In genomic region chr15:89845305-89845893, GRCh38 we compare ENCODE assay signal across 12 cellular contexts. TPM values are rescaled to one million over a fixed set of nuclear protein-coding genes. Genes with fewer than 3 reads are reported as not detected.
DNase-seq lines count a peak whose midpoint lies in the region; ATAC-seq and TF ChIP-seq lines count a peak whose summit lies in the region.
"Had no signal": no experiment of that assay in that cellular context is flagged by ENCODE, and none has a peak within 500 bp of the region (broad histone marks: within the 10 kb centered on the region; RNA-seq: fewer than 3 reads in every experiment).

No MANE protein-coding gene starts in this region.

- H3K27me3 ChIP-seq in MM.1S (replicated peaks; ENCODE audit: insufficient read depth, low read length) = no peaks in the 10 kb centered on the region

- peak overlapping the region; percentile 92 for H3K27ac Mint-ChIP-seq in chondrocyte (ENCODE audit: unreplicated experiment)
- H3K27ac Mint-ChIP-seq: CD8-positive, alpha-beta T cell had no signal

- intact Hi-C loops in mucosa of descending colon (cut with DNase I, micrococcal nuclease) = no loop called here

- H3K4me3 ChIP-seq in AG04449 (ENCODE audit: low read depth, low read length) (no peak overlapping the region), MM.1S (ENCODE audit: low read length) (no peak overlapping the region), mucosa of descending colon (no peak overlapping the region)

- no peak overlapping the region for H3K9ac ChIP-seq in MM.1S (ENCODE audit: low read length)

- CTCF ChIA-PET in AG04449 (lab: Yijun Ruan, JAX) = interaction anchor here (0.9 to 2.6 kb wide), 4 partner anchors 9 to 83 kb away, joined by 3 to 20 read pairs (median 6); no protein-coding TSS in a partner anchor

- peaks cover 20% of the 10 kb centered on the region; the same call in 1 of the 2 replicates for H3K4me1 ChIP-seq in MM.1S (ENCODE audit: low read length)
- H3K4me1 ChIP-seq in mucosa of descending colon (ENCODE audit: low read depth) = peaks cover 20% of the 10 kb centered on the region

- TF ChIP-seq CTCF in AG04449 (IDR thresholded peaks at IDR 0.05; ENCODE audit: insufficient read depth, low read length, missing control alignments) (no peak), MM.1S (IDR thresholded peaks at IDR 0.05; ENCODE audit: low read length) (no peak), chondrocyte (IDR thresholded peaks at IDR 0.05) (no peak), mucosa of descending colon (IDR thresholded peaks at IDR 0.05) (no peak)

- H3K9me3 Mint-ChIP-seq in chondrocyte (ENCODE audit: low read depth) = no peaks in the 10 kb centered on the region
- H3K9me3 Mint-ChIP-seq: CD8-positive, alpha-beta T cell; stimulated activated naive CD8-positive, alpha-beta T cell treated with anti-CD3 and anti-CD28 coated beads, Interleukin-15, amount 100 ng/mL, for 72 hours had no signal

- ATAC-seq in mucosa of descending colon = peak; percentile 72
- ATAC-seq in HG03196 (IDR thresholded peaks at IDR 0.05; ENCODE audit: unreplicated experiment) = no peak
- ATAC-seq: CD8-positive, alpha-beta T cell; stimulated activated naive CD8-positive, alpha-beta T cell treated with anti-CD3 and anti-CD28 coated beads, Interleukin-15, amount 100 ng/mL, for 72 hours had no signal

- peaks cover 7% of the 10 kb centered on the region; the same call in 1 of the 2 replicates for H3K79me2 ChIP-seq in MM.1S (ENCODE audit: low read length)

- no peak overlapping the region for H2AFZ ChIP-seq in MM.1S (ENCODE audit: low read length)

- DNase-seq in AG04449 (ENCODE audit: low read depth, low spot score) = peak; percentile 68
- peak; percentile 21 for DNase-seq in MM.1S
- DNase-seq in chondrocyte (ENCODE audit: low spot score) = no peak
- DNase-seq in mucosa of descending colon = no peak
- no peak for DNase-seq in NCI-H526 treated with DMSO at 0.1 percent for 48 hours (lab: John Stamatoyannopoulos, UW)
- DNase-seq in stimulated activated CD4-positive, alpha-beta T cell treated with anti-CD3 and anti-CD28 coated beads, Interleukin-2, amount 100 ng/mL, for 48 hours = no peak
- no peak for DNase-seq in NCI-H146 treated with DMSO at 0.1 percent for 48 hours (lab: John Stamatoyannopoulos, UW; ENCODE audit: unreplicated experiment)
- DNase-seq: activated CD8-positive, alpha-beta memory T cell treated with anti-CD3 and anti-CD28 coated beads, Interleukin-2, amount 50 U/mL, for 48 hours; CD8-positive, alpha-beta T cell; posterior cingulate gyrus; stimulated activated naive CD8-positive, alpha-beta T cell treated with anti-CD3 and anti-CD28 coated beads, Interleukin-15, amount 100 ng/mL, for 72 hours had no signal

- no peak overlapping the region for H3K27ac ChIP-seq in MM.1S (ENCODE audit: low read length)

- no peaks in the 10 kb centered on the region for H3K9me3 ChIP-seq in MM.1S (replicated peaks; ENCODE audit: insufficient read depth, low read length)
- H3K9me3 ChIP-seq in mucosa of descending colon = no peaks in the 10 kb centered on the region

- H3K27me3 Mint-ChIP-seq in chondrocyte (ENCODE audit: low read depth) = no peaks in the 10 kb centered on the region
- H3K27me3 Mint-ChIP-seq: stimulated activated naive CD8-positive, alpha-beta T cell treated with anti-CD3 and anti-CD28 coated beads, Interleukin-15, amount 100 ng/mL, for 72 hours had no signal

- peaks cover 9% of the 10 kb centered on the region for H3K36me3 Mint-ChIP-seq in chondrocyte (ENCODE audit: low read depth)

- H3K4me2 ChIP-seq in MM.1S (ENCODE audit: low read depth, low read length) = no peak overlapping the region

- no peaks in the 10 kb centered on the region for H4K20me1 ChIP-seq in MM.1S (ENCODE audit: insufficient read depth, low read length)

- H3K4me3 Mint-ChIP-seq in chondrocyte (ENCODE audit: unreplicated experiment) = no peak overlapping the region
- H3K4me3 Mint-ChIP-seq: CD8-positive, alpha-beta T cell; stimulated activated naive CD8-positive, alpha-beta T cell treated with anti-CD3 and anti-CD28 coated beads, Interleukin-15, amount 100 ng/mL, for 72 hours had no signal

- H3F3A ChIP-seq in MM.1S (ENCODE audit: insufficient read depth, low read length) = no peaks in the 10 kb centered on the region

- POLR2A ChIA-PET in AG04449 (lab: Yijun Ruan, JAX) = interaction anchor here (0.6 to 1.4 kb wide), 2 partner anchors 9 to 173 kb away, joined by 4 to 8 read pairs; no protein-coding TSS in a partner anchor

- H3K36me3 ChIP-seq in MM.1S (replicated peaks; ENCODE audit: insufficient read depth, low read length) (no peaks in the 10 kb centered on the region), mucosa of descending colon (ENCODE audit: low read depth) (no peaks in the 10 kb centered on the region)

- H3K4me1 Mint-ChIP-seq in chondrocyte (ENCODE audit: low read depth) = peaks cover 72% of the 10 kb centered on the region

- H3K9me2 ChIP-seq in MM.1S (replicated peaks; ENCODE audit: insufficient read depth, low read length) = no peaks in the 10 kb centered on the region

RNA-seq across cellular contexts. Expression of gene ANPEP, which starts 30.7 kb away (rescaled TPM):
- total RNA-seq in chondrocyte (46.5 to 64.9 TPM (median 48.1 TPM) in 3 replicates), mucosa of descending colon (1,000 to 10,000 TPM in 1 of 3 donors, 100 to 1,000 TPM in 2; 270 to 1,014 (median 289) TPM)

RNA-seq across cellular contexts. Expression of gene AP3S2, which starts 48.4 kb away (rescaled TPM):
- total RNA-seq in chondrocyte (19.6 to 26.2 TPM (median 24.4 TPM) in 3 replicates), mucosa of descending colon (10 to 100 TPM; 56.1 to 93.4 (median 65.1) TPM)

Comparison
In these comparisons a context has a peak if more than half of its experiments do, and no peak if none do; other contexts are left out.
1. DNase-seq: peak in AG04449 (single experiment) and MM.1S (single experiment); none in chondrocyte (single experiment), mucosa of descending colon (0 of 3), NCI-H526 treated with DMSO at 0.1 percent for 48 hours (single experiment), stimulated activated CD4-positive, alpha-beta T cell treated with anti-CD3 and anti-CD28 coated beads, Interleukin-2, amount 100 ng/mL, for 48 hours (0 of 2) and NCI-H146 treated with DMSO at 0.1 percent for 48 hours (single experiment).